In genomic region chr10:90592903-90593302, GRCh38 we compare ENCODE assay signal across 9 cellular contexts.
A peak's percentile ranks its signal among the peaks of the same experiment; 100 is the strongest.
DNase-seq lines count a peak whose midpoint lies in the region; ATAC-seq and TF ChIP-seq lines count a peak whose summit lies in the region.
"Had no signal": no experiment of that assay in that cellular context is flagged by ENCODE, and none has a peak within 500 bp of the region (broad histone marks: within the 10 kb centered on the region; RNA-seq: fewer than 3 reads in every experiment).

No MANE protein-coding gene starts in this region.

- H3K36me3 Mint-ChIP-seq in chondrocyte (ENCODE audit: low read depth): no peaks in the 10 kb centered on the region
- H3K36me3 Mint-ChIP-seq: CD4-positive, CD25-positive, alpha-beta regulatory T cell had no signal

- H2BK15ac ChIP-seq in mesenchymal stem cell (ENCODE audit: low read depth, poor library complexity, severe bottlenecking): no peak overlapping the region

- no peak overlapping the region for H3K4me2 ChIP-seq in mesenchymal stem cell (ENCODE audit: low read length, poor library complexity, severe bottlenecking)

- no peak overlapping the region for H3K27ac Mint-ChIP-seq in chondrocyte (ENCODE audit: unreplicated experiment)
- H3K27ac Mint-ChIP-seq: CD4-positive, CD25-positive, alpha-beta regulatory T cell had no signal

- H3K27me3 ChIP-seq in mesenchymal stem cell (ENCODE audit: control insufficient read depth in 1 of 2, insufficient read depth in 1 of 2, low read length in 2 of 2): peaks cover 2 to 10% of the 10 kb centered on the region in 2 experiments

- no peaks in the 10 kb centered on the region for H3K4me1 ChIP-seq in mesenchymal stem cell (ENCODE audit: control insufficient read depth, insufficient read depth, low read depth, low read length)

- H3K14ac ChIP-seq in mesenchymal stem cell (ENCODE audit: low read length in 2 of 2): no peak overlapping the region

- H2BK5ac ChIP-seq in mesenchymal stem cell (ENCODE audit: low read depth, low read length, poor library complexity, severe bottlenecking): no peak overlapping the region

- H3K18ac ChIP-seq in mesenchymal stem cell (ENCODE audit: low read depth in 1 of 2, low read length in 2 of 2): no peak overlapping the region

- H3K36me3 ChIP-seq in mesenchymal stem cell (ENCODE audit: control insufficient read depth in 1 of 2, insufficient read depth in 2 of 2, low read depth in 1 of 2, low read length in 2 of 2): no peaks in the 10 kb centered on the region

- POLR2A ChIA-PET in HEK293T (lab: Yijun Ruan, JAX): no interaction called here

- WGBS in mesenchymal stem cell: 35% methylated on average over 1 of the region's 2 CpGs

- H3K4me3 ChIP-seq in mesenchymal stem cell (ENCODE audit: insufficient read depth in 1 of 2, low read depth in 1 of 2, low read length in 2 of 2): no peak overlapping the region

- no peak overlapping the region for H4K8ac ChIP-seq in mesenchymal stem cell (ENCODE audit: low read length)

- no peak overlapping the region for H3K4me3 Mint-ChIP-seq in chondrocyte (ENCODE audit: unreplicated experiment)
- H3K4me3 Mint-ChIP-seq: CD4-positive, CD25-positive, alpha-beta regulatory T cell had no signal

- CTCF ChIA-PET in HEK293T (lab: Yijun Ruan, JAX): interaction anchor here (0.5 to 3.1 kb wide), 4 partner anchors 240 to 445 kb away, joined by 3 to 14 read pairs (median 6); no protein-coding TSS in a partner anchor

- no peak overlapping the region for H2AK5ac ChIP-seq in mesenchymal stem cell (ENCODE audit: low read length, severe bottlenecking)

- no peaks in the 10 kb centered on the region for H3K9me3 ChIP-seq in mesenchymal stem cell (ENCODE audit: control insufficient read depth, low read length)

- no peak overlapping the region for H3K27ac ChIP-seq in mesenchymal stem cell (ENCODE audit: low read length, poor library complexity, severe bottlenecking)

- no peak overlapping the region for H3K9ac ChIP-seq in mesenchymal stem cell (ENCODE audit: low read length)

- no peak overlapping the region for H4K91ac ChIP-seq in mesenchymal stem cell (ENCODE audit: low read length)

- H2BK12ac ChIP-seq in mesenchymal stem cell (ENCODE audit: low read length in 2 of 2): no peak overlapping the region

- no peaks in the 10 kb centered on the region for H3K9me3 Mint-ChIP-seq in chondrocyte (ENCODE audit: low read depth)

- no peak overlapping the region for H2AFZ ChIP-seq in mesenchymal stem cell (ENCODE audit: low read depth, low read length)

- no peak for ATAC-seq in GM19467 (IDR thresholded peaks at IDR 0.05; ENCODE audit: unreplicated experiment)

- TF ChIP-seq CTCF in chondrocyte (IDR thresholded peaks at IDR 0.05): peak; percentile 75

- H3K4ac ChIP-seq in mesenchymal stem cell (ENCODE audit: low read depth in 1 of 2, low read length in 2 of 2): no peak overlapping the region

- no peak overlapping the region for H2BK120ac ChIP-seq in mesenchymal stem cell (ENCODE audit: low read depth, low read length)

- H3K79me1 ChIP-seq in mesenchymal stem cell (replicated peaks; ENCODE audit: low read length, poor library complexity, severe bottlenecking): no peaks in the 10 kb centered on the region

- DNase-seq in NCI-H2081 (lab: John Stamatoyannopoulos, UW) (peak; percentile 8 to 42), NCI-H2081 treated with DMSO at 0.1 percent for 48 hours (lab: John Stamatoyannopoulos, UW) (no peak), HEK293T (ENCODE audit: extremely low spot score) (peak; percentile 54), NCI-H526 treated with DMSO at 0.1 percent for 48 hours (lab: John Stamatoyannopoulos, UW) (peak; percentile 5), chondrocyte (ENCODE audit: low spot score) (no peak), mesenchymal stem cell (peak; percentile 77), NCI-H1048 (lab: John Stamatoyannopoulos, UW) (no peak)
- DNase-seq: CD4-positive, CD25-positive, alpha-beta regulatory T cell had no signal

- H3K23ac ChIP-seq in mesenchymal stem cell (ENCODE audit: low read length in 2 of 2): no peak overlapping the region

- peaks cover 47% of the 10 kb centered on the region for H3K27me3 Mint-ChIP-seq in chondrocyte (ENCODE audit: low read depth)

- H3K4me1 Mint-ChIP-seq in chondrocyte (ENCODE audit: low read depth): no peaks in the 10 kb centered on the region
- H3K4me1 Mint-ChIP-seq: CD4-positive, CD25-positive, alpha-beta regulatory T cell had no signal

TF ChIP-seq in HEK293T, 16 proteins besides CTCF, POLR2A, EP300 and RAD21:
- no peak for TF ChIP-seq PKNOX1 (IDR thresholded peaks at IDR 0.05)
- no peak for TF ChIP-seq CTBP1 (IDR thresholded peaks at IDR 0.05; ENCODE audit: borderline replicate concordance)
- TF ChIP-seq ARNT (IDR thresholded peaks at IDR 0.05): no peak
- TF ChIP-seq HDGF (IDR thresholded peaks at IDR 0.05; ENCODE audit: borderline replicate concordance): no peak
- no peak for TF ChIP-seq BHLHE40 (IDR thresholded peaks at IDR 0.05; ENCODE audit: borderline replicate concordance)
- no peak for TF ChIP-seq L3MBTL2 (conservative IDR thresholded peaks at IDR 0.05)
- TF ChIP-seq LEF1 (IDR thresholded peaks at IDR 0.05; ENCODE audit: borderline replicate concordance): no peak
- TF ChIP-seq SUZ12 (IDR thresholded peaks at IDR 0.05): no peak
- no peak for TF ChIP-seq ELF4 (IDR thresholded peaks at IDR 0.05)
- no peak for TF ChIP-seq FOXM1 (IDR thresholded peaks at IDR 0.05; ENCODE audit: borderline replicate concordance)
- TF ChIP-seq NFRKB (IDR thresholded peaks at IDR 0.05): no peak
- no peak for TF ChIP-seq TARDBP (IDR thresholded peaks at IDR 0.05)
- no peak for TF ChIP-seq FOXK2 (IDR thresholded peaks at IDR 0.05)
- TF ChIP-seq ZNF384 (IDR thresholded peaks at IDR 0.05): no peak
- TF ChIP-seq SP1 (IDR thresholded peaks at IDR 0.05): no peak
- no peak for TF ChIP-seq FOXA1 (IDR thresholded peaks at IDR 0.05)
TF ChIP-seq in HEK293T: peak in this region for 0.

Comparison
In these comparisons a context has a peak if more than half of its experiments do, and no peak if none do; other contexts are left out.
1. DNase-seq: peak in NCI-H2081 (2 of 2), HEK293T (single experiment), NCI-H526 treated with DMSO at 0.1 percent for 48 hours (single experiment) and mesenchymal stem cell (single experiment); none in NCI-H2081 treated with DMSO at 0.1 percent for 48 hours (single experiment), chondrocyte (single experiment) and NCI-H1048 (single experiment).